21 cellular contexts compared by ENCODE assay signal in the genomic region with DNA sequence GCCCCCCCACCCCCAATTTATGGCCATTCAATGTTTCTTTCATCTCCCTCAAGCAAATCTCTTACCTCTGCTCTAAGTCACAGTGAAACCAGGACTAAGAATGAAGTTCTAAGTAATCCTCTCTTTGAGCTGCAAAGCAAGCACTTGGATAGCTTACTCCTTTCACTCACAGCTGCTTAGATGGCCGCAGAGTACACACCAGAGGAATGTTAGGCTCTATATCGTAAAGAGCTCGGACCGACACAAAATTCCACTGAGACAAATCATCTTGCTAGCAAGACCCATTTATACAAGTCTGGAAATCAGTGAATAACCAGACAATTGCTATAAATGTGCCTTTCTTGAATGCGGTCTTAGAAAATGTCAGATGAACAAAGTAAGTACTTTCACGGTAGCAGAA.
"Had no signal": no experiment of that assay in that cellular context is flagged by ENCODE, and none has a peak within 500 bp of the region (broad histone marks: within the 10 kb centered on the region; RNA-seq: fewer than 3 reads in every experiment).

No MANE protein-coding gene starts in this region.

- ATAC-seq: foreskin keratinocyte; left lobe of liver; pancreas; right lobe of liver; stimulated activated memory B cell treated with anti-CD40 and anti-IgM and Interleukin-4, amounts not matched to agents 10 μg/mL and 1 μg/mL and 100 μg/mL, for 72 hours; upper lobe of right lung had no signal

- H3K27me3 ChIP-seq: brain microvascular endothelial cell, foreskin keratinocyte, pancreas, right lobe of liver, stomach, testis, upper lobe of right lung had no signal

- H3K9me3 ChIP-seq: pancreas, right lobe of liver, stomach, testis, upper lobe of right lung had no signal

- H3K36me3 ChIP-seq: brain microvascular endothelial cell, pancreas, right lobe of liver, stomach, upper lobe of right lung had no signal

- FAIRE-seq: pancreas had no signal

- H3K4me2 ChIP-seq: smooth muscle cell had no signal

- DNase-seq: activated CD4-positive, alpha-beta memory T cell treated with anti-CD3 and anti-CD28 coated beads for 36 hours; activated CD4-positive, alpha-beta T cell treated with anti-CD3 and anti-CD28 coated beads for 48 hours; activated naive CD4-positive, alpha-beta T cell treated with anti-CD3 and anti-CD28 coated beads for 36 hours; activated naive CD8-positive, alpha-beta T cell treated with anti-CD3 and anti-CD28 coated beads, Interleukin-2, amount 10 ng/mL, durations not matched to agents 7 days and 5 days; activated T-cell treated with anti-CD3 and anti-CD28 coated beads, Interleukin-2, amount 50 U/mL, for 48 hours; amygdala; brain microvascular endothelial cell; caudate nucleus; dermis blood vessel endothelial cell; effector memory CD4-positive, alpha-beta T cell; foreskin keratinocyte; midbrain; pancreas; right lobe of liver; stimulated activated CD4-positive, alpha-beta T cell treated with anti-CD3 and anti-CD28 coated beads, Interleukin-15, amount 100 ng/mL, for 24 hours; stomach; testis; upper lobe of right lung had no signal

- H3K4me3 ChIP-seq: pancreas, right lobe of liver, smooth muscle cell, stomach, testis, upper lobe of right lung had no signal

- H3K4me1 ChIP-seq: foreskin keratinocyte, pancreas, right lobe of liver, stomach, testis, upper lobe of right lung had no signal

- H3K27ac ChIP-seq: brain microvascular endothelial cell, foreskin keratinocyte, pancreas, right lobe of liver, stomach, testis, upper lobe of right lung had no signal
